Comparison of ENCODE assay signal across 35 cellular contexts in genomic region chr1:72224506-72224905, GRCh38.
"Had no signal": no experiment of that assay in that cellular context is flagged by ENCODE, and none has a peak within 500 bp of the region (broad histone marks: within the 10 kb centered on the region; RNA-seq: fewer than 3 reads in every experiment).

No MANE protein-coding gene starts in this region.

- H3K27me3 ChIP-seq: MG63 had no signal

- H3K9me3 ChIP-seq: MG63 had no signal

- H3K36me3 ChIP-seq: MG63 had no signal

- H3K4me3 ChIP-seq: MG63 had no signal

- DNase-seq: Kasumi-1, MG63, MM.1S, MV-4-11, NCI-H1048, NCI-H1092, NCI-H1092 treated with DMSO at 0.1 percent for 48 hours, NCI-H1105, NCI-H1105 treated with DMSO at 0.1 percent for 48 hours, NCI-H1417, NCI-H1417 treated with DMSO at 0.1 percent for 48 hours, NCI-H1436, NCI-H1436 treated with DMSO at 0.1 percent for 48 hours, NCI-H146, NCI-H1694, NCI-H1694 treated with DMSO at 0.1 percent for 48 hours, NCI-H187, NCI-H187 treated with DMSO at 0.1 percent for 48 hours, NCI-H1930, NCI-H2029, NCI-H2029 treated with DMSO at 0.1 percent for 48 hours, NCI-H2081, NCI-H2081 treated with DMSO at 0.1 percent for 48 hours, NCI-H2107, NCI-H2171, NCI-H2171 treated with DMSO at 0.1 percent for 48 hours, NCI-H2227 treated with DMSO at 0.1 percent for 48 hours, NCI-H226, NCI-H345, NCI-H446, NCI-H446 treated with DMSO at 0.1 percent for 48 hours, NCI-H510A, NCI-H510A treated with DMSO at 0.1 percent for 48 hours, NCI-H524, NCI-H524 treated with DMSO at 0.1 percent for 48 hours had no signal
